In the genomic region with DNA sequence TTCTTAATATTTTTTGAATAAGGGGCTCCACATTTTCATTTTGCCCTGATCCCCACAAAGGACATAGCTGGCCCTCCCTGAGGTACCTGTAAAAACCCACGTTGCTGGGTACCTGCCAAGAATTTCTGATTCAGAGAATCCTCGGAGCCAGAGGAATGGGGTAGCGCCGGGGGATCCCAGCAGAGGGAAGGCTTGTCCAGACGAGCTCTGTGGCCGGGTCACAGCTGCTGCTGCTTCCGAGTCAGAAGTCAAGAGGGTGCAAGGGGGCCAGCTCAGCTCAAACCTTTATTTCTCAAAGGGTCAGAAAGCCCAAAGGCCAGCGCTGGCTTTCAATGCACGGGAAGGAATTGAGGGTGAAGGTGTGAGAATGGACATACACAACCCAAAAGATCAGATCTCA, we compare ENCODE assay signal across 15 cellular contexts.
"Had no signal": no experiment of that assay in that cellular context is flagged by ENCODE, and none has a peak within 500 bp of the region (broad histone marks: within the 10 kb centered on the region; RNA-seq: fewer than 3 reads in every experiment).

No MANE protein-coding gene starts in this region.

- H3K4me3 ChIP-seq: coronary artery, suprapubic skin, upper lobe of left lung had no signal

- H3K4me1 ChIP-seq: suprapubic skin had no signal

- H3K27me3 ChIP-seq: upper lobe of left lung had no signal

- H3K27ac ChIP-seq: coronary artery, suprapubic skin, upper lobe of left lung had no signal

- DNase-seq: activated CD4-positive, alpha-beta memory T cell treated with anti-CD3 and anti-CD28 coated beads, Interleukin-2, amount 10 ng/mL, durations not matched to agents 7 days and 5 days; activated CD4-positive, alpha-beta T cell treated with anti-CD3 and anti-CD28 coated beads for 36 hours; activated naive CD4-positive, alpha-beta T cell treated with Interleukin-2 at 50 U/mL for 16 hours; caudate nucleus; effector CD8-positive, alpha-beta T cell; hypothalamus; stimulated activated CD4-positive, alpha-beta T cell treated with anti-CD3 and anti-CD28 coated beads, Interleukin-4, amount 100 ng/mL, for 1 hour; stimulated activated CD8-positive, alpha-beta memory T cell treated with anti-CD3 and anti-CD28 coated beads, Interleukin-4, amount 100 ng/mL, for 48 hours; stimulated activated naive CD8-positive, alpha-beta T cell treated with anti-CD3 and anti-CD28 coated beads, Interleukin-15, Interleukin-2, amounts not matched to agents 100 U/mL and 50 U/mL, for 24 hours; T-helper 9 cell; upper lobe of left lung had no signal

- ATAC-seq: activated CD4-positive, alpha-beta T cell treated with anti-CD3 and anti-CD28 coated beads for 36 hours; left lobe of liver; natural killer cell treated with Interleukin-12 subunit alpha and Interleukin-12 subunit beta and Interleukin-15 and Interleukin-18, amount 100 ng/mL, for 72 hours; stimulated activated naive CD8-positive, alpha-beta T cell treated with anti-CD3 and anti-CD28 coated beads, Interleukin-15, Interleukin-2, amounts not matched to agents 100 U/mL and 50 U/mL, for 24 hours had no signal

- H3K36me3 ChIP-seq: suprapubic skin, upper lobe of left lung had no signal

- H3K9me3 ChIP-seq: suprapubic skin, upper lobe of left lung had no signal
